ENCODE assay signal across 1 cellular context in the genomic region with DNA sequence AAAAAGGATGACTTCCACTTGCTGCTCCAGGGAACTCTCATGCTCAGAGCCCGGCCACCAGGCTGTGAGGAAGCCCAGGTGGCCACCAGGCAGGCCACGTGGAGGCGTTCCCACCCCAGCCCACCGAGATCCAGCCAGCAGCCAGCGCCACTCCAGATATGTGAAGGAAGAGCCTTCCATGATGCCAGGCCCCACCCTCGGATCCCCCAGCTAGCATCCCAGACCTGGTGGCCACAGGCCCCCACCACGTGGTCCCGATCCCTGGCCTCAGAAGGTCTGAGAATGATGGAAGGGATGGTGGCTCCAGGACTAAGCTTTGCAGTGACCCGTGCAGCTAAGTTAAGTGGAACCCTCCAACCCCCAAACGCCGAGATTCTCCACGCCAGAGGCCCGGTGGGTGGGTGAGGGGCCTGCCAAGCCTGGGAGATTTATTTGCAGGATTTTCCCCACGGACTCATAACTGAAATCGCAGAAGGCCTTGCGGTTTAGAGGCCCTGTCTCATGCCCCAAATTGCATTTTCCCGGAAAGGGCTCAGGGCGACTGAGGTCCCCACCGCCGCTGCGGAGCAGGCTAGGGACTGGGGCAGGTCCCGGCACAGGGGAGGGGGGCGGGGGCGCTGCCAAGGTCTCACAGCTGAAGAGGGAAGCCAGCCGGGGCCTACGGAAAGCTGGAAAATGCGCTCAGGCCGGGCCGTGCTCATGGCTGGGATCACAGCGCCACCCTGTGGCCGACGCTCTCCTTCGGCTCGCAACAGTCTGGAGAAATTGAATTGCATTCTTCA.
TF ChIP-seq lines count a peak whose summit lies in the region.

No MANE protein-coding gene starts in this region.

TF ChIP-seq in GM12878, 131 proteins besides CTCF, POLR2A, EP300 and RAD21 (continued from another document):
- TF ChIP-seq, protein P1, sequence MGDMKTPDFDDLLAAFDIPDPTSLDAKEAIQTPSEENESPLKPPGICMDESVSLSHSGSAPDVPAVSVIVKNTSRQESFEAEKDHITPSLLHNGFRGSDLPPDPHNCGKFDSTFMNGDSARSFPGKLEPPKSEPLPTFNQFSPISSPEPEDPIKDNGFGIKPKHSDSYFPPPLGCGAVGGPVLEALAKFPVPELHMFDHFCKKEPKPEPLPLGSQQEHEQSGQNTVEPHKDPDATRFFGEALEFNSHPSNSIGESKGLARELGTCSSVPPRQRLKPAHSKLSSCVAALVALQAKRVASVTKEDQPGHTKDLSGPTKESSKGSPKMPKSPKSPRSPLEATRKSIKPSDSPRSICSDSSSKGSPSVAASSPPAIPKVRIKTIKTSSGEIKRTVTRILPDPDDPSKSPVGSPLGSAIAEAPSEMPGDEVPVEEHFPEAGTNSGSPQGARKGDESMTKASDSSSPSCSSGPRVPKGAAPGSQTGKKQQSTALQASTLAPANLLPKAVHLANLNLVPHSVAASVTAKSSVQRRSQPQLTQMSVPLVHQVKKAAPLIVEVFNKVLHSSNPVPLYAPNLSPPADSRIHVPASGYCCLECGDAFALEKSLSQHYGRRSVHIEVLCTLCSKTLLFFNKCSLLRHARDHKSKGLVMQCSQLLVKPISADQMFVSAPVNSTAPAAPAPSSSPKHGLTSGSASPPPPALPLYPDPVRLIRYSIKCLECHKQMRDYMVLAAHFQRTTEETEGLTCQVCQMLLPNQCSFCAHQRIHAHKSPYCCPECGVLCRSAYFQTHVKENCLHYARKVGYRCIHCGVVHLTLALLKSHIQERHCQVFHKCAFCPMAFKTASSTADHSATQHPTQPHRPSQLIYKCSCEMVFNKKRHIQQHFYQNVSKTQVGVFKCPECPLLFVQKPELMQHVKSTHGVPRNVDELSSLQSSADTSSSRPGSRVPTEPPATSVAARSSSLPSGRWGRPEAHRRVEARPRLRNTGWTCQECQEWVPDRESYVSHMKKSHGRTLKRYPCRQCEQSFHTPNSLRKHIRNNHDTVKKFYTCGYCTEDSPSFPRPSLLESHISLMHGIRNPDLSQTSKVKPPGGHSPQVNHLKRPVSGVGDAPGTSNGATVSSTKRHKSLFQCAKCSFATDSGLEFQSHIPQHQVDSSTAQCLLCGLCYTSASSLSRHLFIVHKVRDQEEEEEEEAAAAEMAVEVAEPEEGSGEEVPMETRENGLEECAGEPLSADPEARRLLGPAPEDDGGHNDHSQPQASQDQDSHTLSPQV (IDR thresholded peaks at IDR 0.05): no peak
- TF ChIP-seq, protein P2, sequence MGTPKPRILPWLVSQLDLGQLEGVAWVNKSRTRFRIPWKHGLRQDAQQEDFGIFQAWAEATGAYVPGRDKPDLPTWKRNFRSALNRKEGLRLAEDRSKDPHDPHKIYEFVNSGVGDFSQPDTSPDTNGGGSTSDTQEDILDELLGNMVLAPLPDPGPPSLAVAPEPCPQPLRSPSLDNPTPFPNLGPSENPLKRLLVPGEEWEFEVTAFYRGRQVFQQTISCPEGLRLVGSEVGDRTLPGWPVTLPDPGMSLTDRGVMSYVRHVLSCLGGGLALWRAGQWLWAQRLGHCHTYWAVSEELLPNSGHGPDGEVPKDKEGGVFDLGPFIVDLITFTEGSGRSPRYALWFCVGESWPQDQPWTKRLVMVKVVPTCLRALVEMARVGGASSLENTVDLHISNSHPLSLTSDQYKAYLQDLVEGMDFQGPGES (IDR thresholded peaks at IDR 0.05): no peak
- TF ChIP-seq NR2F1 (conservative IDR thresholded peaks at IDR 0.05) (no peak), FOXK2 (IDR thresholded peaks at IDR 0.05) (no peak), EED (IDR thresholded peaks at IDR 0.05; ENCODE audit: low read depth) (peak; percentile 68), IRF4 (IDR thresholded peaks at IDR 0.05; ENCODE audit: low read depth, low read length) (peak; percentile 47; the same call in 1 of the 2 replicates), MTA3 (IDR thresholded peaks at IDR 0.05; ENCODE audit: borderline replicate concordance, low read length) (no peak), RUNX3 (IDR thresholded peaks at IDR 0.05; ENCODE audit: low read length) (peak; percentile 84), KAT2A (conservative IDR thresholded peaks at IDR 0.05; ENCODE audit: control insufficient read depth, low read depth, low read length) (no peak), ZZZ3 (IDR thresholded peaks at IDR 0.05; ENCODE audit: control insufficient read depth, insufficient read length, low read depth) (no peak), WRNIP1 (IDR thresholded peaks at IDR 0.05; ENCODE audit: borderline replicate concordance, low read depth, low read length) (no peak)
- TF ChIP-seq, protein P3, sequence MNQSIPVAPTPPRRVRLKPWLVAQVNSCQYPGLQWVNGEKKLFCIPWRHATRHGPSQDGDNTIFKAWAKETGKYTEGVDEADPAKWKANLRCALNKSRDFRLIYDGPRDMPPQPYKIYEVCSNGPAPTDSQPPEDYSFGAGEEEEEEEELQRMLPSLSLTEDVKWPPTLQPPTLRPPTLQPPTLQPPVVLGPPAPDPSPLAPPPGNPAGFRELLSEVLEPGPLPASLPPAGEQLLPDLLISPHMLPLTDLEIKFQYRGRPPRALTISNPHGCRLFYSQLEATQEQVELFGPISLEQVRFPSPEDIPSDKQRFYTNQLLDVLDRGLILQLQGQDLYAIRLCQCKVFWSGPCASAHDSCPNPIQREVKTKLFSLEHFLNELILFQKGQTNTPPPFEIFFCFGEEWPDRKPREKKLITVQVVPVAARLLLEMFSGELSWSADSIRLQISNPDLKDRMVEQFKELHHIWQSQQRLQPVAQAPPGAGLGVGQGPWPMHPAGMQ (IDR thresholded peaks at IDR 0.05; ENCODE audit: borderline replicate concordance): no peak
